Comparison of ENCODE assay signal across 8 cellular contexts in the genomic region with DNA sequence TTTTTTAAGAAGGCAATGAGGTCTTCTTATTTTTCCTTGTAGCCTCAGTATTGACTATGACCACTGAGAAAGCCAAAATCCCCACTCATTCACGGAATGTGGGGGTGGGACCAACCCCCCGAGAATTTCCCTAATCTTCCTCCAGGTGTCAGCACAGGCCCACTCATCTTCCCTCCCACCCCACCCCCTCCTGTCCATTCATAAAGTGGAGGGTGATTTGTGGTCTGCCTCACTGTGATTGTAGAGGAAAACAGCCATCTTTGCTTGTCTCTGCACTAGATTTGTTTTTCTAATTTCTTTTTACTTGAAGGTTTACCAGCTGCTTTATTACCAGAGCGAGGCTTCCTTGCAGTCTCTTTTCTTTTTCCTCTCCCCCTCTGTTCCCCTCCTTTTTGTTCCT.
A peak's percentile ranks its signal among the peaks of the same experiment; 100 is the strongest.
DNase-seq lines count a peak whose midpoint lies in the region; ATAC-seq and TF ChIP-seq lines count a peak whose summit lies in the region.

No MANE protein-coding gene starts in this region.

- DNase-seq in Ammon's horn (ENCODE audit: low spot score) (peak; percentile 19), NCI-H146 (lab: John Stamatoyannopoulos, UW) (peak; percentile 35), foreskin keratinocyte (no peak), putamen (ENCODE audit: low spot score) (peak; percentile 8)
- peak; percentile 18 for DNase-seq in activated CD8-positive, alpha-beta memory T cell treated with anti-CD3 and anti-CD28 coated beads, Interleukin-2, amount 50 U/mL, for 4 hours

- no peaks in the 10 kb centered on the region for H3K4me1 ChIP-seq in foreskin keratinocyte

- ATAC-seq in GM19351 (IDR thresholded peaks at IDR 0.05; ENCODE audit: unreplicated experiment), result peak; percentile 38
- peak; percentile 42 for ATAC-seq in foreskin keratinocyte
- no peak for ATAC-seq in GM19452 (IDR thresholded peaks at IDR 0.05; ENCODE audit: unreplicated experiment)
- no peak for ATAC-seq in HG02798 (IDR thresholded peaks at IDR 0.05; ENCODE audit: poor library complexity, unreplicated experiment)

- TF ChIP-seq CTCF in foreskin keratinocyte (conservative IDR thresholded peaks at IDR 0.05), result peak; percentile 36

- H3K27ac ChIP-seq in foreskin keratinocyte, result no peak overlapping the region

- H3K27me3 ChIP-seq in foreskin keratinocyte, result peaks cover 25% of the 10 kb centered on the region

Comparison
In these comparisons a context has a peak if more than half of its experiments do, and no peak if none do; other contexts are left out.
1. DNase-seq: peak in Ammon's horn (single experiment), NCI-H146 (single experiment), activated CD8-positive, alpha-beta memory T cell treated with anti-CD3 and anti-CD28 coated beads, Interleukin-2, amount 50 U/mL, for 4 hours (single experiment) and putamen (single experiment); none in foreskin keratinocyte (0 of 2).
2. ATAC-seq: peak in GM19351 (single experiment) and foreskin keratinocyte (single experiment); none in GM19452 (single experiment) and HG02798 (single experiment).